In the genomic region with DNA sequence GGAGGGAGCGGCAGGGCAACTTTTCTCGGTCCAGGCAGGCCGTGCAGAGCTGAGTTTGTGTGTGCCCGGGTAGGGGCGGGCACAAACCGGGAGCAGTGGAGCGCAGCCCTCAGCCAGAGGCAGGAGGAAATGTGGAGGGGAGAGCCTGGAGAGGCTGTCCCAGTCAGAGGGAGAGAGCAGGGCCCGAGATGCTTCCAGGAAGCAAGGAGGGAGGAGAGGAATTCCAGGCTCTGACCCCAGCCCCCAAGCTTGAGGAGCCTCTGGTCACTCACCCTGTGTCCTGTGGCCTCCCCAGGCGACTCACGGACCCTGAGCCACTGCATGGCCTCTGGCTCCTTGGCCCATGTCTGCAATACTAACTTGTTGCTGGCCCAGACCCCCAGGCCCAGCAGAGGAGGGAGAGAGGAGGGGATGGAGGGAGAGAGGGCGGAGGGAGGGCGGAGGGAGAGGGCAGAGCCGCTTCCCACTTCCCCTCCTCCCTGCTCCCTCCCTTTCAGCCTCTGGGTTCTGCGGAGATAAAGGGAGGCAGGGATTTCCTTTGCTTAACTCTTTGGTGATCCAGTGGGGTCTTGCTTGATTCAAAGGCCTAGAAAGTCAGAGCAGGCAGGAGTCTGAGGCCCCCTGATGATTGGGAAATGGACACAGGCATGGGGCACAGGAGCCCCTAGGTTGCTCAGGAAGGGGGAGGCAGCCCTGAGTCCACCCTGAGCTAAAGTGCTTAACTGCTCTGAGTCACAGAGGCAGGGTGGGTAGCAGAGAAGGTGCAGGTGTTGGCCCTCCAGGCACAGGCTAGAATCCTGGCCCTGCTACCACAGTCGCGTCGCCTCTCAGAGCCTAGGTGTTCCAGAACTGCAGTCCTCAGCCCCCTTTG, we compare ENCODE assay signal across 8 cellular contexts. TPM values are rescaled to one million over a fixed set of nuclear protein-coding genes. Genes with fewer than 3 reads are reported as not detected.
DNase-seq lines count a peak whose midpoint lies in the region; ATAC-seq, FAIRE-seq and TF ChIP-seq lines count a peak whose summit lies in the region.

Gene C1QTNF6 (minus strand): TSS at position 357 of the 871 bp plus-strand sequence. CDS start 34 bp downstream, at position 323.

- peaks cover 18 to 66% (median 44%) of the 10 kb centered on the region in 9 donors for H3K4me1 ChIP-seq in heart right ventricle

- peaks cover 42% of the 10 kb centered on the region for H3K4me1 Mint-ChIP-seq in activated CD4-positive, alpha-beta memory T cell treated with anti-CD3 and anti-CD28 coated beads for 36 hours (ENCODE audit: low read depth)

- POLR2A ChIA-PET in activated CD4-positive, alpha-beta memory T cell treated with anti-CD3 and anti-CD28 coated beads for 36 hours (lab: Charles Lee) = no interaction called here

- WGBS in heart right ventricle, 2 donors = 26 to 31% methylated on average over 17 of the region's 17 CpGs

- DNase-seq in H54 (ENCODE audit: insufficient read length, low spot score) (no peak), heart right ventricle (peak in 1 of 2 donors; percentile 66), retinal pigment epithelial cell (ENCODE audit: low read depth) (no peak), Ammon's horn (ENCODE audit: low spot score) (no peak), NCI-H2029 treated with DMSO at 0.1 percent for 48 hours (lab: John Stamatoyannopoulos, UW) (no peak), DMS79 (lab: John Stamatoyannopoulos, UW) (no peak)
- DNase-seq in activated CD4-positive, alpha-beta memory T cell treated with anti-CD3 and anti-CD28 coated beads for 36 hours = no peak
- DNase-seq in activated CD4-positive, alpha-beta T cell treated with anti-CD3 and anti-CD28 coated beads, Interleukin-2, amount 50 U/mL, for 48 hours = no peak

- ATAC-seq in heart right ventricle = peak; percentile 68 to 90 (median 78)

- H3K27me3 Mint-ChIP-seq in activated CD4-positive, alpha-beta memory T cell treated with anti-CD3 and anti-CD28 coated beads for 36 hours = no peaks in the 10 kb centered on the region

- H3K27me3 ChIP-seq in heart right ventricle = no peaks in the 10 kb centered on the region

- H3K27ac ChIP-seq in heart right ventricle = peak within 1 kb of the TSS; percentile 79 to 92 (median 86)

- no peak for TF ChIP-seq CTCF in heart right ventricle (IDR thresholded peaks at IDR 0.05)
- no peak for TF ChIP-seq CTCF in retinal pigment epithelial cell (conservative IDR thresholded peaks at IDR 0.05; ENCODE audit: low read depth, low read length)

- peak; percentile 78 for FAIRE-seq in H54 (lab: Jason Lieb, UNC)

- no peak within 1 kb of the TSS for H3K4me3 Mint-ChIP-seq in activated CD4-positive, alpha-beta memory T cell treated with anti-CD3 and anti-CD28 coated beads for 36 hours

- peak within 1 kb of the TSS in 9 of 10 donors; percentile 25 to 55 (median 48) for H3K4me3 ChIP-seq in heart right ventricle
- H3K4me3 ChIP-seq in retinal pigment epithelial cell (ENCODE audit: low read length) = peak within 1 kb of the TSS; percentile 46

- H3K36me3 ChIP-seq in heart right ventricle = peaks cover 0 to 9% (median 0%) of the 10 kb centered on the region in 9 donors

- intact Hi-C loops in activated CD4-positive, alpha-beta memory T cell treated with anti-CD3 and anti-CD28 coated beads for 36 hours (cut with micrococcal nuclease) = no loop called here
- intact Hi-C loops in heart right ventricle (cut with DNase I) = no loop called here

- peaks cover 11% of the 10 kb centered on the region for H3K36me3 Mint-ChIP-seq in activated CD4-positive, alpha-beta memory T cell treated with anti-CD3 and anti-CD28 coated beads for 36 hours

- no peak within 1 kb of the TSS for H3K27ac Mint-ChIP-seq in activated CD4-positive, alpha-beta memory T cell treated with anti-CD3 and anti-CD28 coated beads for 36 hours

- no peak for TF ChIP-seq POLR2A in H54 (IDR thresholded peaks at IDR 0.05; ENCODE audit: low read depth, low read length)

- H3K9me3 Mint-ChIP-seq in activated CD4-positive, alpha-beta memory T cell treated with anti-CD3 and anti-CD28 coated beads for 36 hours = peaks cover 5% of the 10 kb centered on the region

- no peaks in the 10 kb centered on the region for H3K9me3 ChIP-seq in heart right ventricle

- CTCF ChIA-PET in activated CD4-positive, alpha-beta memory T cell treated with anti-CD3 and anti-CD28 coated beads for 36 hours (lab: Charles Lee) = interaction anchor here (0.5 to 1.1 kb wide), 4 partner anchors 11 to 702 kb away, joined by 3 to 4 read pairs (median 4); no protein-coding TSS in a partner anchor

RNA-seq across cellular contexts. Expression of gene C1QTNF6, which starts in this region (rescaled TPM):
- 10 to 100 TPM; 11.1 to 13.0 TPM for total RNA-seq in activated CD4-positive, alpha-beta memory T cell treated with anti-CD3 and anti-CD28 coated beads for 36 hours
- 1 to 10 TPM in 8 of 10 donors, under 1 TPM in 2; 0.51 to 6.4 (median 1.4) TPM for total RNA-seq in heart right ventricle
- 1 to 10 TPM; 2.9 to 4.1 TPM for polyA plus RNA-seq in heart right ventricle
